In genomic region chr12:84375472-84375871, GRCh38 we compare ENCODE assay signal across 14 cellular contexts.
DNase-seq lines count a peak whose midpoint lies in the region; ATAC-seq and TF ChIP-seq lines count a peak whose summit lies in the region.
"Had no signal": no experiment of that assay in that cellular context is flagged by ENCODE, and none has a peak within 500 bp of the region (broad histone marks: within the 10 kb centered on the region; RNA-seq: fewer than 3 reads in every experiment).

No MANE protein-coding gene starts in this region.

- no peak for ATAC-seq in HG02759 (IDR thresholded peaks at IDR 0.05; ENCODE audit: unreplicated experiment)
- ATAC-seq: Right ventricle myocardium inferior had no signal

- TF ChIP-seq CTCF in epithelial cell of esophagus (IDR thresholded peaks at IDR 0.05; ENCODE audit: insufficient read depth, low read depth, low read length, missing control alignments), result no peak

- DNase-seq in EL, result peak; percentile 22
- DNase-seq in SK-N-DZ (ENCODE audit: low spot score), result peak; percentile 21
- peak; percentile 30 for DNase-seq in epithelial cell of esophagus (ENCODE audit: low read depth)
- DNase-seq in non-pigmented ciliary epithelial cell (ENCODE audit: low read depth), result peak; percentile 19
- no peak for DNase-seq in NCI-H1105 (lab: John Stamatoyannopoulos, UW)
- DNase-seq in NCI-H146 treated with DMSO at 0.1 percent for 48 hours (lab: John Stamatoyannopoulos, UW; ENCODE audit: unreplicated experiment), result no peak
- DNase-seq: CD8-positive, alpha-beta memory T cell; H9; Kasumi-1; NCI-H1930; NCI-H524 had no signal

- H3K4me3 ChIP-seq in epithelial cell of esophagus (ENCODE audit: low read length), result no peak overlapping the region
- H3K4me3 ChIP-seq: BLaER1 had no signal

Comparison
In these comparisons a context has a peak if more than half of its experiments do, and no peak if none do; other contexts are left out.
1. DNase-seq: peak in EL (single experiment), SK-N-DZ (single experiment), epithelial cell of esophagus (single experiment) and non-pigmented ciliary epithelial cell (single experiment); none in NCI-H1105 (single experiment) and NCI-H146 treated with DMSO at 0.1 percent for 48 hours (single experiment).